8 cellular contexts compared by ENCODE assay signal in genomic region chr2:209556354-209556961, GRCh38.
A peak's percentile ranks its signal among the peaks of the same experiment; 100 is the strongest.
DNase-seq lines count a peak whose midpoint lies in the region; ATAC-seq and TF ChIP-seq lines count a peak whose summit lies in the region.

No MANE protein-coding gene starts in this region.

- peak; percentile 65 for ATAC-seq in GM18873 (IDR thresholded peaks at IDR 0.05; ENCODE audit: low FRiP score, unreplicated experiment)
- peak; percentile 75 for ATAC-seq in HG03521 (IDR thresholded peaks at IDR 0.05; ENCODE audit: unreplicated experiment)
- no peak for ATAC-seq in activated CD4-positive, alpha-beta T cell treated with anti-CD3 and anti-CD28 coated beads for 36 hours
- ATAC-seq in GM19455 (IDR thresholded peaks at IDR 0.05; ENCODE audit: unreplicated experiment) = no peak

- peak; percentile 33 for DNase-seq in Ammon's horn (ENCODE audit: low spot score)
- DNase-seq in SJCRH30 = peak; percentile 16 to 54
- DNase-seq in hepatocyte (ENCODE audit: low spot score) = peak; percentile 32
- DNase-seq in activated CD4-positive, alpha-beta T cell treated with anti-CD3 and anti-CD28 coated beads for 36 hours = no peak
- DNase-seq in activated naive CD4-positive, alpha-beta T cell treated with anti-CD3 and anti-CD28 coated beads for 36 hours = no peak

- no peak overlapping the region for H3K4me2 ChIP-seq in hepatocyte

- 62% methylated on average over 4 of the region's 4 CpGs for WGBS in hepatocyte (ENCODE audit: low lambda C conversion rate, missing lambda C conversion rate)

- H3K27ac ChIP-seq in SJCRH30 = no peak overlapping the region
- H3K27ac ChIP-seq in hepatocyte = no peak overlapping the region

- 0 out of 2 replicates have a peak, but pooled peaks cover 2% of the 10 kb centered on the region for H3K4me1 ChIP-seq in SJCRH30
- no peaks in the 10 kb centered on the region for H3K4me1 ChIP-seq in hepatocyte (ENCODE audit: insufficient read depth)

- no peaks in the 10 kb centered on the region for H3K9me3 ChIP-seq in SJCRH30 (replicated peaks)
- H3K9me3 ChIP-seq in hepatocyte (ENCODE audit: low read depth) = no peaks in the 10 kb centered on the region

- intact Hi-C loops in activated CD4-positive, alpha-beta T cell treated with anti-CD3 and anti-CD28 coated beads for 36 hours (cut with DNase I, micrococcal nuclease) = loop anchor here in 1 of 2 experiments (5.0 kb wide), 1 partner anchor 224 kb away; no protein-coding TSS in a partner anchor
- intact Hi-C loops in activated naive CD4-positive, alpha-beta T cell treated with anti-CD3 and anti-CD28 coated beads for 36 hours (cut with micrococcal nuclease) = loop anchor here (1.0 kb wide), 2 partner anchors 131 to 222 kb away; no protein-coding TSS in a partner anchor

- peak; percentile 47 for TF ChIP-seq CTCF in hepatocyte (IDR thresholded peaks at IDR 0.05; ENCODE audit: poor library complexity)

- CTCF ChIA-PET in activated CD4-positive, alpha-beta T cell treated with anti-CD3 and anti-CD28 coated beads for 36 hours (lab: Charles Lee) = interaction anchor here (1.6 to 1.8 kb wide), 2 partner anchors 10 to 221 kb away, joined by 4 to 5 read pairs; no protein-coding TSS in a partner anchor
- CTCF ChIA-PET in activated naive CD4-positive, alpha-beta T cell treated with anti-CD3 and anti-CD28 coated beads for 36 hours (lab: Charles Lee) = interaction anchor here (0.6 to 1.2 kb wide), 2 partner anchors 8 to 133 kb away, joined by 3 read pairs; partner anchors contain the start of gene MAP2

- H2AFZ ChIP-seq in hepatocyte = no peak overlapping the region

- no peaks in the 10 kb centered on the region for H3K9me2 ChIP-seq in hepatocyte (replicated peaks; ENCODE audit: insufficient read depth)

- no peaks in the 10 kb centered on the region for H3K79me2 ChIP-seq in hepatocyte

- no peaks in the 10 kb centered on the region for H3K36me3 Mint-ChIP-seq in activated CD4-positive, alpha-beta T cell treated with anti-CD3 and anti-CD28 coated beads for 36 hours (ENCODE audit: low read depth)
- H3K36me3 Mint-ChIP-seq in activated naive CD4-positive, alpha-beta T cell treated with anti-CD3 and anti-CD28 coated beads for 36 hours (ENCODE audit: low read depth) = no peaks in the 10 kb centered on the region

- POLR2A ChIA-PET in activated CD4-positive, alpha-beta T cell treated with anti-CD3 and anti-CD28 coated beads for 36 hours (lab: Charles Lee) = no interaction called here

- H3K27ac Mint-ChIP-seq in activated CD4-positive, alpha-beta T cell treated with anti-CD3 and anti-CD28 coated beads for 36 hours = no peak overlapping the region
- no peak overlapping the region for H3K27ac Mint-ChIP-seq in activated naive CD4-positive, alpha-beta T cell treated with anti-CD3 and anti-CD28 coated beads for 36 hours

- H3K27me3 ChIP-seq in SJCRH30 = no peaks in the 10 kb centered on the region
- no peaks in the 10 kb centered on the region for H3K27me3 ChIP-seq in hepatocyte

- H3K4me3 ChIP-seq in SJCRH30 (no peak overlapping the region), hepatocyte (no peak overlapping the region)

- H3K9me3 Mint-ChIP-seq in activated CD4-positive, alpha-beta T cell treated with anti-CD3 and anti-CD28 coated beads for 36 hours (ENCODE audit: low read depth) = no peaks in the 10 kb centered on the region
- H3K9me3 Mint-ChIP-seq in activated naive CD4-positive, alpha-beta T cell treated with anti-CD3 and anti-CD28 coated beads for 36 hours = no peaks in the 10 kb centered on the region

- H4K20me1 ChIP-seq in hepatocyte (ENCODE audit: insufficient read depth, poor library complexity, severe bottlenecking) = no peaks in the 10 kb centered on the region

- H3K27me3 Mint-ChIP-seq in activated CD4-positive, alpha-beta T cell treated with anti-CD3 and anti-CD28 coated beads for 36 hours = peaks cover 3% of the 10 kb centered on the region
- H3K27me3 Mint-ChIP-seq in activated naive CD4-positive, alpha-beta T cell treated with anti-CD3 and anti-CD28 coated beads for 36 hours (ENCODE audit: low read depth) = no peaks in the 10 kb centered on the region

- no peak overlapping the region for H3K4me3 Mint-ChIP-seq in activated CD4-positive, alpha-beta T cell treated with anti-CD3 and anti-CD28 coated beads for 36 hours
- no peak overlapping the region for H3K4me3 Mint-ChIP-seq in activated naive CD4-positive, alpha-beta T cell treated with anti-CD3 and anti-CD28 coated beads for 36 hours

- H3K36me3 ChIP-seq in SJCRH30 = no peaks in the 10 kb centered on the region; the same call in 1 of the 2 replicates
- no peaks in the 10 kb centered on the region for H3K36me3 ChIP-seq in hepatocyte (replicated peaks; ENCODE audit: insufficient read depth, low read depth)

- no peaks in the 10 kb centered on the region for H3K4me1 Mint-ChIP-seq in activated CD4-positive, alpha-beta T cell treated with anti-CD3 and anti-CD28 coated beads for 36 hours
- H3K4me1 Mint-ChIP-seq in activated naive CD4-positive, alpha-beta T cell treated with anti-CD3 and anti-CD28 coated beads for 36 hours (ENCODE audit: low read depth) = no peaks in the 10 kb centered on the region

Comparison
In these comparisons a context has a peak if more than half of its experiments do, and no peak if none do; other contexts are left out.
1. DNase-seq: peak in Ammon's horn (single experiment), SJCRH30 (2 of 2) and hepatocyte (single experiment); none in activated CD4-positive, alpha-beta T cell treated with anti-CD3 and anti-CD28 coated beads for 36 hours (single experiment) and activated naive CD4-positive, alpha-beta T cell treated with anti-CD3 and anti-CD28 coated beads for 36 hours (single experiment).
2. ATAC-seq: peak in GM18873 (single experiment) and HG03521 (single experiment); none in activated CD4-positive, alpha-beta T cell treated with anti-CD3 and anti-CD28 coated beads for 36 hours (single experiment) and GM19455 (single experiment).